In genomic region chr6:39669117-39669690, GRCh38 we compare ENCODE assay signal across 34 cellular contexts. TPM values are rescaled to one million over a fixed set of nuclear protein-coding genes. Genes with fewer than 3 reads are reported as not detected.
DNase-seq lines count a peak whose midpoint lies in the region; ATAC-seq, FAIRE-seq and TF ChIP-seq lines count a peak whose summit lies in the region.
"Had no signal": no experiment of that assay in that cellular context is flagged by ENCODE, and none has a peak within 500 bp of the region (broad histone marks: within the 10 kb centered on the region; RNA-seq: fewer than 3 reads in every experiment).

No MANE protein-coding gene starts in this region.

- H4K20me1 ChIP-seq in IMR-90 (ENCODE audit: insufficient read depth, low read length) = no peaks in the 10 kb centered on the region
- no peaks in the 10 kb centered on the region for H4K20me1 ChIP-seq in HepG2 (ENCODE audit: insufficient read depth, low read length)

- H3K36me3 ChIP-seq in IMR-90 (ENCODE audit: control insufficient read depth, insufficient read depth, low read length) = no peaks in the 10 kb centered on the region
- no peaks in the 10 kb centered on the region for H3K36me3 ChIP-seq in bronchial epithelial cell (ENCODE audit: control insufficient read depth, insufficient read depth, low read length)
- H3K36me3 ChIP-seq in HepG2 (replicated peaks in 1 of 2; ENCODE audit: control insufficient read depth in 1 of 2, insufficient read depth in 2 of 2, low read length in 2 of 2) = no peaks in the 10 kb centered on the region
- H3K36me3 ChIP-seq: HAP-1, ovary, suprapubic skin, upper lobe of left lung had no signal

- no peak for TF ChIP-seq RAD21 in IMR-90 (IDR thresholded peaks at IDR 0.05; ENCODE audit: low read length)
- no peak for TF ChIP-seq RAD21 in HepG2 (CRISPR knock-in tag; IDR thresholded peaks at IDR 0.05)

- H3K4me3 Mint-ChIP-seq in activated T-helper 2 cell treated with anti-CD3 and anti-CD28 coated beads, Interferon-gamma antibody, Interleukin-2, Interleukin-4, amounts not matched to agents 10 μg/mL and 5 μg/mL and 100 μg/mL, durations not matched to agents 14 hours and 24 hours and 36 hours (ENCODE audit: low read depth) = no peak overlapping the region
- H3K4me3 Mint-ChIP-seq: activated naive CD8-positive, alpha-beta T cell; CD4-positive, CD25-positive, alpha-beta regulatory T cell; nephron progenitor cell had no signal

- H2AK9ac ChIP-seq in IMR-90 (replicated peaks; ENCODE audit: low read depth, low read length, poor library complexity) = no peak overlapping the region

- DNase-seq in AG10803 (ENCODE audit: low read depth) (peak; percentile 16), IMR-90 (peak; percentile 44), bronchial epithelial cell (ENCODE audit: low read depth) (peak; percentile 2), HepG2 (ENCODE audit: low spot score) (peak; percentile 30), DMS153 (lab: John Stamatoyannopoulos, UW) (no peak)
- DNase-seq in activated CD4-positive, alpha-beta T cell treated with anti-CD3 and anti-CD28 coated beads, Interleukin-2, amount 50 U/mL, for 1 hour = no peak
- no peak for DNase-seq in activated T-helper 2 cell treated with anti-CD3 and anti-CD28 coated beads, Interferon-gamma antibody, Interleukin-2, Interleukin-4, amounts not matched to agents 10 μg/mL and 5 μg/mL and 100 μg/mL, durations not matched to agents 14 hours and 24 hours and 36 hours (ENCODE audit: low spot score)
- DNase-seq: activated CD4-positive, alpha-beta T cell treated with anti-CD3 and anti-CD28 coated beads for 4 hours; activated effector memory CD4-positive, alpha-beta T cell treated with anti-CD3 and anti-CD28 coated beads, Interleukin-2, amount 50 U/mL, for 16 hours; activated T-cell treated with anti-CD3 and anti-CD28 coated beads, Interleukin-2, amount 50 U/mL, for 1 hour; AML-193; aorta; caudate nucleus; CD4-positive, CD25-positive, alpha-beta regulatory T cell; DND-41; heart right ventricle; NCI-H1694; NCI-H446 treated with DMSO at 0.1 percent for 48 hours; NCI-H774; nephron progenitor cell; ovary; retina; SHP77; stimulated activated naive CD4-positive, alpha-beta T cell; SW 1271; T-helper 9 cell; upper lobe of left lung had no signal

- H3K23ac ChIP-seq in IMR-90 (ENCODE audit: low read depth, low read length) = no peak overlapping the region

- H3K4me3 ChIP-seq in AG10803 (ENCODE audit: low read length) = no peak overlapping the region
- no peak overlapping the region for H3K4me3 ChIP-seq in IMR-90 (ENCODE audit: insufficient read depth, low read depth, low read length)
- no peak overlapping the region for H3K4me3 ChIP-seq in bronchial epithelial cell (ENCODE audit: low read depth, low read length)
- H3K4me3 ChIP-seq in HepG2 (replicated peaks in 1 of 3; ENCODE audit: insufficient read depth in 1 of 3, low read depth in 2 of 3, low read length in 3 of 3) = no peak overlapping the region; a peak in 1 of 6 replicates
- H3K4me3 ChIP-seq: HAP-1, heart right ventricle, ovary, suprapubic skin, upper lobe of left lung had no signal

- TF ChIP-seq POLR2A in IMR-90 (IDR thresholded peaks at IDR 0.05; ENCODE audit: low read depth, low read length) (no peak), HepG2 (IDR thresholded peaks at IDR 0.05; ENCODE audit: insufficient read depth in 1 of 2, low read depth in 2 of 2, low read length in 2 of 2) (no peak)

- WGBS in IMR-90 (ENCODE audit: extremely low coverage in 2 of 2, insufficient read length in 1 of 2), 2 experiments = no CpG with 5 or more reads among the region's 3 CpGs
- 3% methylated on average over 3 of the region's 3 CpGs for WGBS in HepG2 (ENCODE audit: low lambda C conversion rate)

- H4K8ac ChIP-seq in IMR-90 (ENCODE audit: low read depth in 2 of 2, low read length in 2 of 2) = no peak overlapping the region

- TF ChIP-seq EP300 in HepG2 (IDR thresholded peaks at IDR 0.05; ENCODE audit: low read depth in 2 of 2, low read length in 2 of 2) (peak in 1 of 2 experiments; percentile 32; a peak in 1 of 4 replicates), HepG2 (CRISPR knock-in tag; IDR thresholded peaks at IDR 0.05; ENCODE audit: borderline replicate concordance) (no peak)

- no peak overlapping the region for H4K5ac ChIP-seq in IMR-90 (ENCODE audit: low read depth, low read length)

- H2AFZ ChIP-seq in IMR-90 (replicated peaks; ENCODE audit: low read length, poor library complexity) (no peak overlapping the region), HepG2 (ENCODE audit: low read length) (no peak overlapping the region)

- no peak overlapping the region for H4K91ac ChIP-seq in IMR-90 (ENCODE audit: insufficient read depth, low read depth, low read length)

- no peak overlapping the region for H3K27ac ChIP-seq in IMR-90 (ENCODE audit: insufficient read depth, low read length)
- H3K27ac ChIP-seq in HepG2 (ENCODE audit: extremely low read length, insufficient read depth, low read length) = no peak overlapping the region
- H3K27ac ChIP-seq: heart right ventricle, ovary, suprapubic skin, upper lobe of left lung, VCaP had no signal

- H3K4me2 ChIP-seq in IMR-90 (ENCODE audit: low read depth, low read length) (no peak overlapping the region; the same call in 1 of the 2 replicates), HepG2 (ENCODE audit: low read depth, low read length) (peak overlapping the region; percentile 25)

- H3K4me1 ChIP-seq in IMR-90 (ENCODE audit: control insufficient read depth, insufficient read depth, low read length) (0 out of 2 replicates have a peak, but pooled peaks cover 3% of the 10 kb centered on the region), HepG2 (ENCODE audit: insufficient read depth, low read length) (peaks cover 26% of the 10 kb centered on the region)
- H3K4me1 ChIP-seq: HAP-1, heart right ventricle, suprapubic skin, upper lobe of left lung had no signal

- BruUV-seq in IMR-90 (replicated peaks; lab: Mats Ljungman, UMichigan) (no TSS peak), HepG2 (replicated peaks; lab: Mats Ljungman, UMichigan) (no TSS peak)

- no peak for FAIRE-seq in bronchial epithelial cell (lab: Jason Lieb, UNC)
- FAIRE-seq in HepG2 (lab: Jason Lieb, UNC) = no peak
- FAIRE-seq: GM12891 had no signal

- in situ Hi-C loops in IMR-90 (cut with MboI; ENCODE audit: low sequenced_read_pairs) (no loop called here), HepG2 (cut with HindIII; ENCODE audit: extremely low pct_ligation_motif_present, low pct_unique_long_range_greater_than_20kb) (no loop called here)

- no peaks in the 10 kb centered on the region for H3K27me3 ChIP-seq in IMR-90 (ENCODE audit: control insufficient read depth, insufficient read depth, low read length)
- H3K27me3 ChIP-seq in bronchial epithelial cell (ENCODE audit: control insufficient read depth, insufficient read depth, low read length) = no peaks in the 10 kb centered on the region
- no peaks in the 10 kb centered on the region for H3K27me3 ChIP-seq in HepG2 (ENCODE audit: control insufficient read depth in 1 of 2, insufficient read depth in 2 of 2, low read length in 2 of 2)
- H3K27me3 ChIP-seq: heart right ventricle, ovary, suprapubic skin, upper lobe of left lung had no signal

- H3K9me1 ChIP-seq in IMR-90 (ENCODE audit: insufficient read depth, low read length) = no peaks in the 10 kb centered on the region

- H3K4me1 Mint-ChIP-seq in activated T-helper 2 cell treated with anti-CD3 and anti-CD28 coated beads, Interferon-gamma antibody, Interleukin-2, Interleukin-4, amounts not matched to agents 10 μg/mL and 5 μg/mL and 100 μg/mL, durations not matched to agents 14 hours and 24 hours and 36 hours (ENCODE audit: low read depth) = no peaks in the 10 kb centered on the region
- H3K4me1 Mint-ChIP-seq: CD4-positive, CD25-positive, alpha-beta regulatory T cell had no signal

- CTCF ChIA-PET in IMR-90 (lab: Yijun Ruan, JAX) = no interaction called here
- CTCF ChIA-PET in HepG2 (lab: Yijun Ruan, JAX; ENCODE audit: low intra/inter-chr PET ratio, low total read pairs) = no interaction called here

- peaks cover 2% of the 10 kb centered on the region; the same call in 1 of the 2 replicates for H3K9me3 ChIP-seq in IMR-90 (ENCODE audit: control insufficient read depth, insufficient read depth, low read length)
- peaks cover 10% of the 10 kb centered on the region; the same call in 1 of the 2 replicates for H3K9me3 ChIP-seq in HepG2 (ENCODE audit: low read length)
- H3K9me3 ChIP-seq: HAP-1, ovary, suprapubic skin had no signal

- intact Hi-C loops in IMR-90 (cut with micrococcal nuclease) (no loop called here), HepG2 (cut with micrococcal nuclease; ENCODE audit: unreplicated experiment) (no loop called here)
- intact Hi-C loops in activated T-helper 2 cell treated with anti-CD3 and anti-CD28 coated beads, Interferon-gamma antibody, Interleukin-2, Interleukin-4, amounts not matched to agents 10 μg/mL and 5 μg/mL and 100 μg/mL, durations not matched to agents 14 hours and 24 hours and 36 hours (cut with micrococcal nuclease) = no loop called here

- no peak overlapping the region for H3K56ac ChIP-seq in IMR-90 (ENCODE audit: extremely low read depth, insufficient read depth, low read length)

- H3K27me3 Mint-ChIP-seq in activated T-helper 2 cell treated with anti-CD3 and anti-CD28 coated beads, Interferon-gamma antibody, Interleukin-2, Interleukin-4, amounts not matched to agents 10 μg/mL and 5 μg/mL and 100 μg/mL, durations not matched to agents 14 hours and 24 hours and 36 hours (ENCODE audit: low read depth) = peaks cover 3% of the 10 kb centered on the region

- H3K36me3 Mint-ChIP-seq in activated T-helper 2 cell treated with anti-CD3 and anti-CD28 coated beads, Interferon-gamma antibody, Interleukin-2, Interleukin-4, amounts not matched to agents 10 μg/mL and 5 μg/mL and 100 μg/mL, durations not matched to agents 14 hours and 24 hours and 36 hours (ENCODE audit: low read depth) = no peaks in the 10 kb centered on the region
- H3K36me3 Mint-ChIP-seq: CD4-positive, CD25-positive, alpha-beta regulatory T cell had no signal

- no peak overlapping the region for H2BK20ac ChIP-seq in IMR-90 (ENCODE audit: low read depth, low read length)

- no peak overlapping the region for H3K27ac Mint-ChIP-seq in activated T-helper 2 cell treated with anti-CD3 and anti-CD28 coated beads, Interferon-gamma antibody, Interleukin-2, Interleukin-4, amounts not matched to agents 10 μg/mL and 5 μg/mL and 100 μg/mL, durations not matched to agents 14 hours and 24 hours and 36 hours
- H3K27ac Mint-ChIP-seq: activated naive CD8-positive, alpha-beta T cell; CD4-positive, CD25-positive, alpha-beta regulatory T cell; nephron progenitor cell had no signal

- no peak overlapping the region for H3K18ac ChIP-seq in IMR-90 (ENCODE audit: low read depth, low read length)

- H2BK15ac ChIP-seq in IMR-90 (ENCODE audit: low read depth, low read length) = no peak overlapping the region

- H3K9me3 Mint-ChIP-seq in activated T-helper 2 cell treated with anti-CD3 and anti-CD28 coated beads, Interferon-gamma antibody, Interleukin-2, Interleukin-4, amounts not matched to agents 10 μg/mL and 5 μg/mL and 100 μg/mL, durations not matched to agents 14 hours and 24 hours and 36 hours = no peaks in the 10 kb centered on the region

- no peak overlapping the region for H3K9ac ChIP-seq in IMR-90 (ENCODE audit: low read depth, low read length)
- no peak overlapping the region for H3K9ac ChIP-seq in HepG2 (ENCODE audit: insufficient read depth, low read depth, low read length)

- H2BK5ac ChIP-seq in IMR-90 (ENCODE audit: low read depth, low read length, poor library complexity, severe bottlenecking) = no peak overlapping the region

- no peak overlapping the region for H3K14ac ChIP-seq in IMR-90 (replicated peaks; ENCODE audit: low read depth, low read length)

- H2AK5ac ChIP-seq in IMR-90 (ENCODE audit: low read depth, low read length) = no peak overlapping the region

- dilution Hi-C loops in IMR-90 (cut with HindIII; ENCODE audit: low sequenced_read_pairs, unreplicated experiment) = no loop called here

- no peak overlapping the region for H2BK120ac ChIP-seq in IMR-90 (ENCODE audit: low read depth, low read length)

- no peaks in the 10 kb centered on the region for H3K79me1 ChIP-seq in IMR-90 (ENCODE audit: low read depth in 1 of 2, low read length in 2 of 2)

- H3K79me2 ChIP-seq in HepG2 (ENCODE audit: insufficient read depth, low read length) = no peaks in the 10 kb centered on the region

- no peak overlapping the region for H3K4ac ChIP-seq in IMR-90 (ENCODE audit: low read depth, low read length)

- ATAC-seq in IMR-90 (ENCODE audit: low read depth) (no peak), HepG2 (peak; percentile 54), GM19452 (IDR thresholded peaks at IDR 0.05; ENCODE audit: unreplicated experiment) (no peak)
- ATAC-seq: heart right ventricle, Panc1 had no signal

- POLR2A ChIA-PET in IMR-90 (lab: Charles Lee; ENCODE audit: unreplicated experiment) (no interaction called here), HepG2 (lab: Yijun Ruan, JAX) (no interaction called here)

- TF ChIP-seq CTCF in AG10803 (conservative IDR thresholded peaks at IDR 0.05; ENCODE audit: low read length) (no peak), IMR-90 (conservative IDR thresholded peaks at IDR 0.05; ENCODE audit: low read depth, low read length) (no peak), bronchial epithelial cell (IDR thresholded peaks at IDR 0.05; ENCODE audit: insufficient read depth, low read length, severe bottlenecking) (no peak), HepG2 (CRISPR knock-in tag; IDR thresholded peaks at IDR 0.05) (no peak)

RNA-seq across cellular contexts. Expression of gene KIF6, which starts 56.0 kb away (rescaled TPM):
- total RNA-seq in IMR-90 (2012; rRNA removed) (under 0.01 TPM in 1 of 2 replicates, not detected in the other), bronchial epithelial cell (not detected in 2 replicates), HepG2 (2016; rRNA removed; fragmentation: Illumina TruSeq; extraction: Trizol) (0.27 and 0.49 TPM in 2 replicates)
- polyA plus RNA-seq in IMR-90 (2012; rRNA removed) (0.09 and 0.10 TPM in 2 replicates), HepG2 (2011; rRNA removed) (0.04 TPM in 2 replicates)
- 0.01 and 0.03 TPM in 2 replicates for polyA plus RNA-seq in IMR-90 (2012; cell fraction: cytosol; rRNA removed)
- polyA plus RNA-seq in IMR-90 (2012; cell fraction: nucleus; rRNA removed; ENCODE audit: low replicate concordance) = 0.03 TPM in 1 of 2 replicates, not detected in the other
- total RNA-seq in HepG2 (2016; cell fraction: cytosol; rRNA removed; fragmentation: Illumina TruSeq; extraction: Trizol; ENCODE audit: low read depth) = not detected in 2 replicates
- 0.10 and 0.22 TPM in 2 replicates for total RNA-seq in HepG2 (2016; cell fraction: insoluble cytoplasmic fraction; rRNA removed; fragmentation: Illumina TruSeq; extraction: Trizol)
- 0.28 and 0.37 TPM in 2 replicates for total RNA-seq in HepG2 (2016; cell fraction: membrane; rRNA removed; fragmentation: Illumina TruSeq; extraction: Trizol)
- 0.06 and 0.37 TPM in 2 replicates for total RNA-seq in HepG2 (2016; cell fraction: nucleus; rRNA removed; fragmentation: Illumina TruSeq; extraction: Trizol)
- 0.03 TPM in 1 of 2 replicates, not detected in the other for polyA plus RNA-seq in HepG2 (2011; cell fraction: cytosol; rRNA removed)
- not detected in 2 replicates for polyA plus RNA-seq in HepG2 (2011; cell fraction: nucleus; rRNA removed)
- not detected in 2 replicates for polyA plus RNA-seq in HepG2 (2012)
- 0.06 TPM in 1 of 2 replicates, not detected in the other for polyA plus RNA-seq in HepG2 (2016; cell fraction: cytosol; fragmentation: Illumina TruSeq; extraction: Trizol; ENCODE audit: low read depth)
- 0.58 and 0.69 TPM in 2 replicates for polyA plus RNA-seq in HepG2 (2016; cell fraction: insoluble cytoplasmic fraction; fragmentation: Illumina TruSeq; extraction: Trizol; ENCODE audit: low read depth)
- 0.11 TPM in 1 of 2 replicates, not detected in the other for polyA plus RNA-seq in HepG2 (2016; cell fraction: membrane; fragmentation: Illumina TruSeq; extraction: Trizol; ENCODE audit: low read depth)
- 0.61 TPM in 1 of 2 replicates, not detected in the other for polyA plus RNA-seq in HepG2 (2016; cell fraction: nucleus; fragmentation: Illumina TruSeq; extraction: Trizol; ENCODE audit: insufficient read depth, low read depth)
- polyA minus RNA-seq in HepG2 (2011; rRNA and poly(A)+ RNA removed; ENCODE audit: low replicate concordance) = not detected in 2 replicates
- polyA minus RNA-seq in HepG2 (2011; cell fraction: cytosol; rRNA and poly(A)+ RNA removed) = not detected in 2 replicates
- polyA minus RNA-seq in HepG2 (2011; cell fraction: nucleus; rRNA and poly(A)+ RNA removed) = 0.26 TPM in 1 of 2 replicates, not detected in the other
- total RNA-seq in activated T-helper 2 cell treated with anti-CD3 and anti-CD28 coated beads, Interferon-gamma antibody, Interleukin-2, Interleukin-4, amounts not matched to agents 10 μg/mL and 5 μg/mL and 100 μg/mL, durations not matched to agents 14 hours and 24 hours and 36 hours = 0.21 and 0.25 TPM in 2 replicates
- total RNA-seq: CD4-positive, CD25-positive, alpha-beta regulatory T cell had no signal
- polyA plus RNA-seq: CD4-positive, CD25-positive, alpha-beta regulatory T cell had no signal

Comparison
In these comparisons a context has a peak if more than half of its experiments do, and no peak if none do; other contexts are left out.
1. DNase-seq: peak in AG10803 (single experiment), IMR-90 (single experiment), bronchial epithelial cell (single experiment) and HepG2 (single experiment); none in activated CD4-positive, alpha-beta T cell treated with anti-CD3 and anti-CD28 coated beads, Interleukin-2, amount 50 U/mL, for 1 hour (single experiment), DMS153 (single experiment) and activated T-helper 2 cell treated with anti-CD3 and anti-CD28 coated beads, Interferon-gamma antibody, Interleukin-2, Interleukin-4, amounts not matched to agents 10 μg/mL and 5 μg/mL and 100 μg/mL, durations not matched to agents 14 hours and 24 hours and 36 hours (single experiment).